In the genomic region with DNA sequence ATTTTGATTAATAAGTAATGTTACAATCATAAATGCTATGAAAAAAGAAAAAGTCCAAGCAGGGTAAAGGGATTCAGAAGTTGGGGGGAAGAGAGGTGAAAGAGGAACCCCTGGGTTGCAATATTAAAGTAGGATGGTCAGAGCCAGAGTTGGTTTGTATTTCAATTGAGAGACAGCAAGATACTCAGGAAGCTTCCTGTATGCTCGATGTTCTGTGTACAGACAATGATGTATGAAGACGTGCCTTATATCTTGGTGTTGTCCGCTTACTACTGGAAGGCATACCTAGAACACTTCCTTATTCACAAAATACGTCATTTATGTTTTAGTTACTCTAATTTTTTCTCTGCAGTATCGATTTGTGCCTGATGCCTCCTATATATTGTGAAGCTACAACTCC, we compare ENCODE assay signal across 11 cellular contexts.
DNase-seq lines count a peak whose midpoint lies in the region; ATAC-seq and TF ChIP-seq lines count a peak whose summit lies in the region.
"Had no signal": no experiment of that assay in that cellular context is flagged by ENCODE, and none has a peak within 500 bp of the region (broad histone marks: within the 10 kb centered on the region; RNA-seq: fewer than 3 reads in every experiment).

No MANE protein-coding gene starts in this region.

- H3K9me3 ChIP-seq in CD8-positive, alpha-beta T cell (ENCODE audit: low read length), result no peaks in the 10 kb centered on the region
- H3K9me3 ChIP-seq in mammary epithelial cell (replicated peaks; ENCODE audit: insufficient read depth, low read length), result no peaks in the 10 kb centered on the region
- H3K9me3 ChIP-seq: right atrium auricular region had no signal

- H3K4me3 ChIP-seq in CD8-positive, alpha-beta T cell (ENCODE audit: low read depth, low read length), result no peak overlapping the region
- no peak overlapping the region for H3K4me3 ChIP-seq in mammary epithelial cell (replicated peaks in 1 of 3; ENCODE audit: insufficient read depth in 1 of 3, low read depth in 2 of 3, low read length in 3 of 3)
- H3K4me3 ChIP-seq: right atrium auricular region had no signal

- H3K9ac ChIP-seq in mammary epithelial cell (ENCODE audit: insufficient read depth, low read length), result no peak overlapping the region

- no peak for DNase-seq in CD8-positive, alpha-beta T cell
- DNase-seq in NAMALWA (ENCODE audit: low spot score) (peak; percentile 53), chondrocyte (ENCODE audit: low spot score) (no peak), kidney glomerular epithelial cell (lab: John Stamatoyannopoulos, UW) (no peak), mammary epithelial cell (no peak), AG20443 (ENCODE audit: low spot score) (no peak)
- DNase-seq in effector CD4-positive, alpha-beta T cell, result no peak
- DNase-seq: Calu3; stimulated activated CD8-positive, alpha-beta memory T cell treated with anti-CD3 and anti-CD28 coated beads, Interleukin-4, amount 100 ng/mL, for 48 hours had no signal

- no peaks in the 10 kb centered on the region for H3K27me3 ChIP-seq in CD8-positive, alpha-beta T cell (ENCODE audit: insufficient read depth, low read length)
- no peaks in the 10 kb centered on the region for H3K27me3 ChIP-seq in mammary epithelial cell (ENCODE audit: insufficient read depth, low read length)
- H3K27me3 ChIP-seq: right atrium auricular region had no signal

- H3K4me1 ChIP-seq in CD8-positive, alpha-beta T cell (ENCODE audit: insufficient read depth, low read length), result peaks cover 46% of the 10 kb centered on the region
- H3K4me1 ChIP-seq in mammary epithelial cell (ENCODE audit: insufficient read depth, low read length), result peaks cover 10% of the 10 kb centered on the region

- H3K27ac ChIP-seq in CD8-positive, alpha-beta T cell (ENCODE audit: low read depth, low read length), result peak overlapping the region; percentile 18
- H3K27ac ChIP-seq in mammary epithelial cell (ENCODE audit: insufficient read depth, low read depth, low read length), result no peak overlapping the region
- H3K27ac ChIP-seq: right atrium auricular region had no signal

- ATAC-seq in CD8-positive, alpha-beta T cell, result peak; percentile 95
- peak; percentile 29 for ATAC-seq in GM19351 (IDR thresholded peaks at IDR 0.05; ENCODE audit: unreplicated experiment)

- CTCF ChIA-PET in CD8-positive, alpha-beta T cell (lab: Charles Lee), result no interaction called here
- CTCF ChIA-PET in mammary epithelial cell (lab: Charles Lee; ENCODE audit: low non-redundant PET), result no interaction called here

- no peak overlapping the region for H2AFZ ChIP-seq in mammary epithelial cell (ENCODE audit: low read depth, low read length)

- dilution Hi-C loops in mammary epithelial cell (cut with HindIII; ENCODE audit: low sequenced_read_pairs), result no loop called here

- no peaks in the 10 kb centered on the region for H4K20me1 ChIP-seq in mammary epithelial cell (ENCODE audit: insufficient read depth, low read length)

- in situ Hi-C loops in mammary epithelial cell (cut with MboI; ENCODE audit: low sequenced_read_pairs in 2 of 2), result no loop called here

- WGBS in mammary epithelial cell (ENCODE audit: low coverage, missing lambda C conversion rate), result 95% methylated on average over 5 of the region's 5 CpGs

- no peaks in the 10 kb centered on the region for H3K9me3 Mint-ChIP-seq in CD8-positive, alpha-beta T cell
- no peaks in the 10 kb centered on the region for H3K9me3 Mint-ChIP-seq in chondrocyte (ENCODE audit: low read depth)

- H3K4me1 Mint-ChIP-seq in CD8-positive, alpha-beta T cell (ENCODE audit: low read depth), result peaks cover 77% of the 10 kb centered on the region
- H3K4me1 Mint-ChIP-seq in chondrocyte (ENCODE audit: low read depth), result peaks cover 79% of the 10 kb centered on the region

- H3K4me3 Mint-ChIP-seq in CD8-positive, alpha-beta T cell, result peak overlapping the region; percentile 33
- H3K4me3 Mint-ChIP-seq in chondrocyte (ENCODE audit: unreplicated experiment), result no peak overlapping the region

- H3K27me3 Mint-ChIP-seq in CD8-positive, alpha-beta T cell (ENCODE audit: low read depth), result no peaks in the 10 kb centered on the region
- no peaks in the 10 kb centered on the region for H3K27me3 Mint-ChIP-seq in chondrocyte (ENCODE audit: low read depth)

- no peak overlapping the region for H3K4me2 ChIP-seq in mammary epithelial cell (ENCODE audit: insufficient read depth, low read depth, low read length)

- intact Hi-C loops in CD8-positive, alpha-beta T cell (cut with DNase I, micrococcal nuclease), result loop anchor here in 1 of 2 experiments (2.0 to 5.0 kb wide), 3 partner anchors 15 to 88 kb away; partner anchors contain the start of gene TBL1XR1
- intact Hi-C loops in mammary epithelial cell (cut with micrococcal nuclease), result no loop called here

- POLR2A ChIA-PET in CD8-positive, alpha-beta T cell (lab: Charles Lee), result interaction anchor here (0.7 to 2.3 kb wide), 3 partner anchors 11 to 51 kb away, joined by 3 to 7 read pairs (median 3); no protein-coding TSS in a partner anchor

- H3K36me3 ChIP-seq in CD8-positive, alpha-beta T cell (ENCODE audit: insufficient read depth, low read length), result no peaks in the 10 kb centered on the region
- peaks cover 1% of the 10 kb centered on the region for H3K36me3 ChIP-seq in mammary epithelial cell (ENCODE audit: insufficient read depth, low read length)
- H3K36me3 ChIP-seq: right atrium auricular region had no signal

- H3K27ac Mint-ChIP-seq in CD8-positive, alpha-beta T cell, result peak overlapping the region; percentile 90
- peak overlapping the region; percentile 73 for H3K27ac Mint-ChIP-seq in chondrocyte (ENCODE audit: unreplicated experiment)

- peaks cover 98% of the 10 kb centered on the region for H3K79me2 ChIP-seq in mammary epithelial cell (ENCODE audit: insufficient read depth, low read length)

- BruUV-seq in mammary epithelial cell (replicated peaks; lab: Mats Ljungman, UMichigan), result no TSS peak

- TF ChIP-seq CTCF in CD8-positive, alpha-beta T cell (IDR thresholded peaks at IDR 0.05), result no peak
- TF ChIP-seq CTCF in chondrocyte (IDR thresholded peaks at IDR 0.05) (no peak), mammary epithelial cell (conservative IDR thresholded peaks at IDR 0.05 in 1 of 2, IDR thresholded peaks at IDR 0.05 in 1 of 2; ENCODE audit: extremely low read depth in 1 of 2, insufficient read depth in 1 of 2, low read depth in 1 of 2, low read length in 2 of 2) (no peak)

- peaks cover 7% of the 10 kb centered on the region for H3K36me3 Mint-ChIP-seq in CD8-positive, alpha-beta T cell
- H3K36me3 Mint-ChIP-seq in chondrocyte (ENCODE audit: low read depth), result no peaks in the 10 kb centered on the region
